In genomic region chr9:112378441-112379176, GRCh38 we compare ENCODE assay signal across 8 cellular contexts. TPM values are rescaled to one million over a fixed set of nuclear protein-coding genes. Genes with fewer than 3 reads are reported as not detected.
DNase-seq lines count a peak whose midpoint lies in the region; ATAC-seq and TF ChIP-seq lines count a peak whose summit lies in the region.

No MANE protein-coding gene starts in this region.

- H3K27ac Mint-ChIP-seq in T-cell = peak overlapping the region; percentile 97 to 98

- H3K4me3 ChIP-seq in duodenal mucosa (ENCODE audit: low read depth in 1 of 2, low read length in 2 of 2) (peak overlapping the region; percentile 79 to 90), mucosa of rectum (ENCODE audit: low read length in 2 of 2) (peak overlapping the region; percentile 90 to 96), tibial artery (peak overlapping the region; percentile 78 to 93)

- H3K27me3 ChIP-seq in duodenal mucosa (ENCODE audit: control insufficient read depth in 1 of 2, insufficient read depth in 2 of 2, low read length in 2 of 2) = no peaks in the 10 kb centered on the region
- H3K27me3 ChIP-seq in mucosa of rectum (ENCODE audit: control insufficient read depth in 2 of 2, insufficient read depth in 2 of 2, low read length in 2 of 2) = no peaks in the 10 kb centered on the region
- no peaks in the 10 kb centered on the region for H3K27me3 ChIP-seq in tibial artery

- H3K4me3 Mint-ChIP-seq in T-cell = peak overlapping the region; percentile 99 to 100 (median 99)

- H3K9me3 Mint-ChIP-seq in T-cell = peaks cover 0 to 3% (median 0%) of the 10 kb centered on the region in 3 donors

- peaks cover 18 to 40% of the 10 kb centered on the region in 2 donors for H3K4me1 ChIP-seq in duodenal mucosa (ENCODE audit: control insufficient read depth in 1 of 2, insufficient read depth in 2 of 2, low read length in 2 of 2)
- peaks cover 8 to 17% of the 10 kb centered on the region in 2 donors for H3K4me1 ChIP-seq in mucosa of rectum (ENCODE audit: control insufficient read depth in 2 of 2, insufficient read depth in 2 of 2, low read length in 2 of 2)
- peaks cover 0 to 48% (median 7%) of the 10 kb centered on the region in 4 donors for H3K4me1 ChIP-seq in tibial artery

- H3K9ac ChIP-seq in duodenal mucosa (ENCODE audit: low read depth in 1 of 2, low read length in 2 of 2) = peak overlapping the region; percentile 89 to 100
- peak overlapping the region; percentile 95 to 96 for H3K9ac ChIP-seq in mucosa of rectum (ENCODE audit: low read depth in 1 of 2, low read length in 2 of 2)

- H3K27ac ChIP-seq in duodenal mucosa (ENCODE audit: low read depth, low read length) = peak overlapping the region; percentile 97
- peak overlapping the region; percentile 98 to 99 for H3K27ac ChIP-seq in mucosa of rectum (ENCODE audit: low read depth in 2 of 2, low read length in 2 of 2)
- peak overlapping the region; percentile 95 to 99 for H3K27ac ChIP-seq in tibial artery

- H3K36me3 ChIP-seq in duodenal mucosa (ENCODE audit: control insufficient read depth in 1 of 2, insufficient read depth in 2 of 2, low read length in 2 of 2) (no peaks in the 10 kb centered on the region), mucosa of rectum (ENCODE audit: control insufficient read depth in 2 of 2, insufficient read depth in 2 of 2, low read length in 2 of 2) (no peaks in the 10 kb centered on the region), tibial artery (no peaks in the 10 kb centered on the region)

- intact Hi-C loops in Right ventricle myocardium superior (cut with DNase I) (no loop called here), cardiac septum (cut with DNase I) (loop anchor here (5.0 kb wide), 1 partner anchor 46 kb away; the partner anchor contains the start of gene PTBP3), tibial artery (cut with DNase I; ENCODE audit: low total_unique reads) (no loop called here)

- CTCF ChIA-PET in T-cell (lab: Charles Lee) = interaction anchor here (0.6 to 2.1 kb wide), 9 partner anchors 8 to 1704 kb away, joined by 3 to 10 read pairs (median 4); partner anchors contain the start of genes INIP (in 1 of the 2) and PTBP3 (in 1 of the 2)

- H3K9me3 ChIP-seq in duodenal mucosa (ENCODE audit: control insufficient read depth in 1 of 2, low read length in 2 of 2) (no peaks in the 10 kb centered on the region), mucosa of rectum (ENCODE audit: control insufficient read depth in 2 of 2, low read length in 2 of 2) (no peaks in the 10 kb centered on the region), tibial artery (no peaks in the 10 kb centered on the region)

- H3K27me3 Mint-ChIP-seq in T-cell = no peaks in the 10 kb centered on the region

- H3K4me1 Mint-ChIP-seq in T-cell = peaks cover 42 to 54% (median 45%) of the 10 kb centered on the region in 3 donors

- no peak for TF ChIP-seq CTCF in tibial artery (IDR thresholded peaks at IDR 0.05)

- H3K36me3 Mint-ChIP-seq in T-cell = peaks cover 6% of the 10 kb centered on the region

- POLR2A ChIA-PET in T-cell (lab: Charles Lee) = interaction anchor here (0.6 to 1.6 kb wide), 3 partner anchors 339 to 896 kb away, joined by 4 to 16 read pairs (median 10); partner anchors contain the start of gene INIP (in 1 of the 2)

- peak; percentile 54 for DNase-seq in Right ventricle myocardium superior
- no peak for DNase-seq in cardiac septum (ENCODE audit: low spot score)
- peak in 2 of 34 experiments; percentile 5 to 8 for DNase-seq in T-cell
- DNase-seq in tibial artery = no peak
- DNase-seq in NK-92 treated with Interleukin-12 subunit alpha and Interleukin-12 subunit beta, amount 100 ng/mL, for 24 hours (lab: John Stamatoyannopoulos, UW) = no peak

- no peak for ATAC-seq in Right ventricle myocardium superior (ENCODE audit: poor library complexity)
- ATAC-seq in HG03196 (IDR thresholded peaks at IDR 0.05; ENCODE audit: unreplicated experiment) = peak; percentile 8
- ATAC-seq in T-cell (replicated peaks in 1 of 4) = no peak

RNA-seq across cellular contexts. Expression of gene HSDL2, which starts 1.3 kb away (rescaled TPM):
- total RNA-seq in Right ventricle myocardium superior = 292 TPM
- total RNA-seq in cardiac septum = 103 TPM
- 10 to 100 TPM in 3 of 5 donors, 1 to 10 TPM in 2; 9.1 to 11.8 (median 10.8) TPM for total RNA-seq in T-cell

RNA-seq across cellular contexts. Expression of gene PTBP3, which starts 45.2 kb away (rescaled TPM):
- total RNA-seq in Right ventricle myocardium superior = 13.7 TPM
- total RNA-seq in cardiac septum = 20.8 TPM
- total RNA-seq in T-cell = 100 to 1,000 TPM; 107 to 116 (median 109) TPM
